Comparison of ENCODE assay signal across 13 cellular contexts in genomic region chr2:88227446-88227845, GRCh38. TPM values are rescaled to one million over a fixed set of nuclear protein-coding genes. Genes with fewer than 3 reads are reported as not detected.
DNase-seq lines count a peak whose midpoint lies in the region; ATAC-seq and TF ChIP-seq lines count a peak whose summit lies in the region.
"Had no signal": no experiment of that assay in that cellular context is flagged by ENCODE, and none has a peak within 500 bp of the region (broad histone marks: within the 10 kb centered on the region; RNA-seq: fewer than 3 reads in every experiment).

No MANE protein-coding gene starts in this region.

- no peaks in the 10 kb centered on the region for H4K20me1 ChIP-seq in HCT116 (ENCODE audit: insufficient read depth)

- DNase-seq in A673 (ENCODE audit: low spot score), result peak; percentile 33
- peak; percentile 26 for DNase-seq in HCT116 (ENCODE audit: low read depth, low spot score)
- DNase-seq in astrocyte of the cerebellum (ENCODE audit: low read depth), result peak; percentile 3
- DNase-seq in islet precursor cell, result peak; percentile 65
- no peak for DNase-seq in esophagus muscularis mucosa (ENCODE audit: extremely low spot score)
- no peak for DNase-seq in HEK293T (ENCODE audit: extremely low spot score)
- DNase-seq: stimulated activated naive CD8-positive, alpha-beta T cell treated with anti-CD3 and anti-CD28 coated beads, Interleukin-15, Interleukin-2, amounts not matched to agents 100 U/mL and 50 U/mL, for 24 hours; WERI-Rb-1 had no signal

- H3K27ac ChIP-seq in A673 (ENCODE audit: low read depth, low read length, poor library complexity, severe bottlenecking) (no peak overlapping the region), HCT116 (ENCODE audit: low read depth, low read length) (no peak overlapping the region), esophagus muscularis mucosa (replicated peaks in 1 of 4) (no peak overlapping the region)
- H3K27ac ChIP-seq: A549, hepatocyte, skin epidermis, WERI-Rb-1 had no signal

- no peak overlapping the region for H2AFZ ChIP-seq in HCT116 (ENCODE audit: low read depth, low read length, poor library complexity, severe bottlenecking)
- H2AFZ ChIP-seq: hepatocyte had no signal

- in situ Hi-C loops in astrocyte of the cerebellum (cut with HindIII; ENCODE audit: low sequenced_read_pairs), result no loop called here

- intact Hi-C loops in A673 (cut with micrococcal nuclease; ENCODE audit: unreplicated experiment) (no loop called here), HCT116 (cut with micrococcal nuclease) (no loop called here), esophagus muscularis mucosa (cut with DNase I) (no loop called here)

- TF ChIP-seq RAD21 in HCT116 (IDR thresholded peaks at IDR 0.05; ENCODE audit: low read depth), result no peak

- H3K4me2 ChIP-seq in HCT116 (ENCODE audit: low read length), result peak overlapping the region; percentile 37
- H3K4me2 ChIP-seq: A549, hepatocyte had no signal

- TF ChIP-seq POLR2A in HCT116 (IDR thresholded peaks at IDR 0.05; ENCODE audit: borderline replicate concordance, extremely low read depth, insufficient read depth, insufficient read length), result no peak
- no peak for TF ChIP-seq POLR2A in esophagus muscularis mucosa (IDR thresholded peaks at IDR 0.05; ENCODE audit: low read depth)

- no peaks in the 10 kb centered on the region for H3K4me1 ChIP-seq in A673 (ENCODE audit: insufficient read depth, low read length, poor library complexity, severe bottlenecking)
- peaks cover 0 to 11% of the 10 kb centered on the region in 2 experiments; a peak in 2 of 4 replicates for H3K4me1 ChIP-seq in HCT116 (ENCODE audit: control insufficient read depth in 1 of 2, insufficient read depth in 2 of 2, low read length in 2 of 2)
- no peaks in the 10 kb centered on the region for H3K4me1 ChIP-seq in esophagus muscularis mucosa
- H3K4me1 ChIP-seq: A549 had no signal

- no peaks in the 10 kb centered on the region for H3K9me3 ChIP-seq in A673 (ENCODE audit: low read depth, low read length, poor library complexity, severe bottlenecking)
- no peaks in the 10 kb centered on the region for H3K9me3 ChIP-seq in HCT116 (ENCODE audit: control insufficient read depth in 1 of 2, insufficient read depth in 1 of 2, low read depth in 1 of 2, low read length in 2 of 2)
- H3K9me3 ChIP-seq in esophagus muscularis mucosa, result no peaks in the 10 kb centered on the region
- H3K9me3 ChIP-seq: A549 had no signal

- no peak overlapping the region for H3K9ac ChIP-seq in HCT116 (ENCODE audit: low read length)

- TF ChIP-seq EP300 in esophagus muscularis mucosa (IDR thresholded peaks at IDR 0.05), result no peak

- TF ChIP-seq CTCF in A673 (conservative IDR thresholded peaks at IDR 0.05; ENCODE audit: low read depth, low read length) (no peak), HCT116 (IDR thresholded peaks at IDR 0.05 in 2 of 3, conservative IDR thresholded peaks at IDR 0.05 in 1 of 3; ENCODE audit: borderline replicate concordance in 1 of 3, insufficient read depth in 1 of 3, low read depth in 2 of 3, low read length in 2 of 3) (no peak), astrocyte of the cerebellum (IDR thresholded peaks at IDR 0.05; ENCODE audit: low read depth, low read length, missing control alignments) (no peak), esophagus muscularis mucosa (IDR thresholded peaks at IDR 0.05) (no peak)

- H3K4me3 ChIP-seq in A673 (ENCODE audit: low read depth, low read length, poor library complexity, severe bottlenecking), result no peak overlapping the region
- H3K4me3 ChIP-seq in HCT116 (replicated peaks in 1 of 2; ENCODE audit: low read depth in 1 of 2, low read length in 2 of 2), result no peak overlapping the region
- no peak overlapping the region for H3K4me3 ChIP-seq in astrocyte of the cerebellum (ENCODE audit: low read depth, low read length)
- H3K4me3 ChIP-seq in esophagus muscularis mucosa, result no peak overlapping the region
- H3K4me3 ChIP-seq: A549, hepatocyte, skin epidermis had no signal

- BruUV-seq in A673 (replicated peaks; lab: Mats Ljungman, UMichigan), result no TSS peak
- no TSS peak for BruUV-seq in HCT116 (replicated peaks; lab: Mats Ljungman, UMichigan)

- CTCF ChIA-PET in A673 (lab: Charles Lee) (no interaction called here), HCT116 (lab: Charles Lee) (interaction anchor here (0.9 kb wide), 1 partner anchor 15 kb away, joined by 3 read pairs; no protein-coding TSS in a partner anchor), HEK293T (lab: Yijun Ruan, JAX) (no interaction called here)

- H3K79me2 ChIP-seq in HCT116 (ENCODE audit: insufficient read depth, low read length), result no peaks in the 10 kb centered on the region
- H3K79me2 ChIP-seq: hepatocyte had no signal

- POLR2A ChIA-PET in A673 (lab: Charles Lee; ENCODE audit: low non-redundant PET) (no interaction called here), HCT116 (lab: Charles Lee) (interaction anchor here (0.6 kb wide), 1 partner anchor 44 kb away, joined by 3 read pairs; no protein-coding TSS in a partner anchor), HEK293T (lab: Yijun Ruan, JAX) (no interaction called here)

- peak; percentile 79 for ATAC-seq in HCT116
- ATAC-seq in GM21526 (IDR thresholded peaks at IDR 0.05; ENCODE audit: low FRiP score, unreplicated experiment), result no peak
- ATAC-seq in GM19023 (IDR thresholded peaks at IDR 0.05; ENCODE audit: unreplicated experiment), result no peak
- ATAC-seq: stimulated activated naive CD8-positive, alpha-beta T cell treated with anti-CD3 and anti-CD28 coated beads, Interleukin-15, Interleukin-2, amounts not matched to agents 100 U/mL and 50 U/mL, for 24 hours had no signal

- H3K36me3 ChIP-seq in A673 (ENCODE audit: insufficient read depth, low read length, poor library complexity, severe bottlenecking) (no peaks in the 10 kb centered on the region), HCT116 (ENCODE audit: control insufficient read depth in 1 of 2, insufficient read depth in 2 of 2, low read length in 2 of 2) (no peaks in the 10 kb centered on the region), esophagus muscularis mucosa (no peaks in the 10 kb centered on the region)
- H3K36me3 ChIP-seq: WERI-Rb-1 had no signal

- RAD21 ChIA-PET in HCT116 (lab: Charles Lee; ENCODE audit: low non-redundant PET in 1 of 2, low total read pairs in 2 of 2, uncharacterized antibody in 2 of 2, unreplicated experiment in 2 of 2), result no interaction called here

- WGBS in esophagus muscularis mucosa, result 40% methylated on average over 5 of the region's 5 CpGs

- no peaks in the 10 kb centered on the region for H3K9me2 ChIP-seq in HCT116 (ENCODE audit: insufficient read depth)

- H3K27me3 ChIP-seq in A673 (replicated peaks; ENCODE audit: insufficient read depth, low read depth, low read length, poor library complexity) (no peaks in the 10 kb centered on the region), HCT116 (ENCODE audit: insufficient read depth, low read length) (no peaks in the 10 kb centered on the region), esophagus muscularis mucosa (no peaks in the 10 kb centered on the region)
- H3K27me3 ChIP-seq: hepatocyte had no signal

TF ChIP-seq in HCT116, 20 proteins besides CTCF, POLR2A, EP300 and RAD21 (continues in another document):
- TF ChIP-seq EZH2 (IDR thresholded peaks at IDR 0.05) (no peak), FOSL1 (IDR thresholded peaks at IDR 0.05; ENCODE audit: low read depth) (no peak), JUND (IDR thresholded peaks at IDR 0.05) (no peak), SRF (IDR thresholded peaks at IDR 0.05; ENCODE audit: low read depth) (no peak)

TF ChIP-seq in HEK293T, 16 proteins besides CTCF, POLR2A, EP300 and RAD21:
- no peak for TF ChIP-seq TARDBP (IDR thresholded peaks at IDR 0.05)
- TF ChIP-seq SUZ12 (IDR thresholded peaks at IDR 0.05), result no peak
- no peak for TF ChIP-seq CTBP1 (IDR thresholded peaks at IDR 0.05; ENCODE audit: borderline replicate concordance)
- TF ChIP-seq ZNF384 (IDR thresholded peaks at IDR 0.05), result no peak
- TF ChIP-seq NFRKB (IDR thresholded peaks at IDR 0.05), result no peak
- no peak for TF ChIP-seq FOXK2 (IDR thresholded peaks at IDR 0.05)
- no peak for TF ChIP-seq L3MBTL2 (conservative IDR thresholded peaks at IDR 0.05)
TF ChIP-seq in HEK293T: peak in this region for 0.

RNA-seq across cellular contexts. Expression of gene THNSL2, which starts 57.3 kb away (rescaled TPM):
- total RNA-seq in A673 (2021), result not detected in 2 replicates
- not detected for total RNA-seq in HCT116 (2021; ENCODE audit: unreplicated experiment)
- polyA plus RNA-seq in HCT116 (2012), result not detected in 2 replicates
- 10 to 100 TPM in 3 of 4 donors, 1 to 10 TPM in 1; 2.1 to 40.0 (median 29.4) TPM for total RNA-seq in esophagus muscularis mucosa

Comparison
In these comparisons a context has a peak if more than half of its experiments do, and no peak if none do; other contexts are left out.
1. DNase-seq: peak in A673 (single experiment), HCT116 (single experiment), astrocyte of the cerebellum (single experiment) and islet precursor cell (single experiment); none in esophagus muscularis mucosa (single experiment) and HEK293T (single experiment).